30 cellular contexts compared by ENCODE assay signal in genomic region chr4:6111354-6111930, GRCh38.
"Had no signal": no experiment of that assay in that cellular context is flagged by ENCODE, and none has a peak within 500 bp of the region (broad histone marks: within the 10 kb centered on the region; RNA-seq: fewer than 3 reads in every experiment).

No MANE protein-coding gene starts in this region.

- H3K27me3 Mint-ChIP-seq: activated CD4-positive, alpha-beta memory T cell treated with anti-CD3 and anti-CD28 coated beads for 36 hours; activated CD4-positive, alpha-beta T cell treated with anti-CD3 and anti-CD28 coated beads, Interleukin-2, amount 10 ng/mL, durations not matched to agents 24 days and 14 days had no signal

- H3K4me1 Mint-ChIP-seq: activated naive CD8-positive, alpha-beta T cell treated with anti-CD3 and anti-CD28 coated beads for 36 hours; nephron had no signal

- H3K36me3 ChIP-seq: adrenal gland, gastrocnemius medialis, left lung, lower lobe of right lung, neutrophil, right lobe of liver, suprapubic skin, tibial artery had no signal

- DNase-seq: activated CD4-positive, alpha-beta memory T cell treated with anti-CD3 and anti-CD28 coated beads for 36 hours; activated CD4-positive, alpha-beta T cell treated with anti-CD3 and anti-CD28 coated beads, Interleukin-2, amount 10 ng/mL, durations not matched to agents 24 days and 14 days; activated CD4-positive, CD25-positive, alpha-beta regulatory T cell treated with anti-CD3 and anti-CD28 coated beads, Interleukin-2, amount 50 U/mL, for 72 hours; activated naive CD4-positive, alpha-beta T cell treated with Interleukin-2 at 50 U/mL for 16 hours; activated naive CD8-positive, alpha-beta T cell treated with anti-CD3 and anti-CD28 coated beads for 36 hours; activated T-cell treated with anti-CD3 and anti-CD28 coated beads, Interleukin-2, amount 50 U/mL, for 48 hours; body of pancreas; dorsolateral prefrontal cortex; effector memory CD4-positive, alpha-beta T cell; erythroblast; gastrocnemius medialis; hippocampal formation; kidney; left lung; lower lobe of right lung; mesenchymal stem cell; mucosa of descending colon; right lobe of liver; stimulated activated CD4-positive, alpha-beta T cell treated with anti-CD3 and anti-CD28 coated beads, Interleukin-12 subunit alpha, Interleukin-12 subunit beta, amount 100 ng/mL, for 4 hours; stimulated activated CD4-positive, alpha-beta T cell treated with anti-CD3 and anti-CD28 coated beads, Interleukin-4, amount 100 ng/mL, for 1 hour; T-helper 17 cell; T1000 had no signal

- H3K36me3 Mint-ChIP-seq: activated naive CD8-positive, alpha-beta T cell treated with anti-CD3 and anti-CD28 coated beads for 36 hours had no signal

- H3K9me3 Mint-ChIP-seq: activated CD4-positive, alpha-beta memory T cell treated with anti-CD3 and anti-CD28 coated beads for 36 hours; activated CD4-positive, alpha-beta T cell treated with anti-CD3 and anti-CD28 coated beads, Interleukin-2, amount 10 ng/mL, durations not matched to agents 24 days and 14 days; activated naive CD8-positive, alpha-beta T cell treated with anti-CD3 and anti-CD28 coated beads for 36 hours; activated T-helper 2 cell treated with anti-CD3 and anti-CD28 coated beads, Interferon-gamma antibody, Interleukin-2, Interleukin-4, amounts not matched to agents 10 μg/mL and 5 μg/mL and 100 μg/mL, durations not matched to agents 14 hours and 24 hours and 36 hours; nephron had no signal

- H3K4me3 Mint-ChIP-seq: activated CD4-positive, alpha-beta memory T cell treated with anti-CD3 and anti-CD28 coated beads for 36 hours; activated CD4-positive, alpha-beta T cell treated with anti-CD3 and anti-CD28 coated beads, Interleukin-2, amount 10 ng/mL, durations not matched to agents 24 days and 14 days; activated naive CD8-positive, alpha-beta T cell treated with anti-CD3 and anti-CD28 coated beads for 36 hours; nephron; T-helper 17 cell had no signal

- ATAC-seq: body of pancreas, gastrocnemius medialis, left lung, lower lobe of right lung, mucosa of descending colon, T-helper 17 cell had no signal

- H3K27ac Mint-ChIP-seq: activated CD4-positive, alpha-beta memory T cell treated with anti-CD3 and anti-CD28 coated beads for 36 hours; activated CD4-positive, alpha-beta T cell treated with anti-CD3 and anti-CD28 coated beads, Interleukin-2, amount 10 ng/mL, durations not matched to agents 24 days and 14 days; activated naive CD8-positive, alpha-beta T cell treated with anti-CD3 and anti-CD28 coated beads for 36 hours; activated T-helper 2 cell treated with anti-CD3 and anti-CD28 coated beads, Interferon-gamma antibody, Interleukin-2, Interleukin-4, amounts not matched to agents 10 μg/mL and 5 μg/mL and 100 μg/mL, durations not matched to agents 14 hours and 24 hours and 36 hours; nephron; progenitor cell of endocrine pancreas; T-helper 17 cell had no signal

- H3K27ac ChIP-seq: adrenal gland, body of pancreas, dorsolateral prefrontal cortex, gastrocnemius medialis, left lung, lower lobe of right lung, neutrophil, right lobe of liver, skin epidermis, suprapubic skin, tibial artery had no signal

- H3K4me1 ChIP-seq: adrenal gland, body of pancreas, gastrocnemius medialis, left lung, lower lobe of right lung, right lobe of liver, suprapubic skin, tibial artery had no signal

- H3K27me3 ChIP-seq: adrenal gland, body of pancreas, dorsolateral prefrontal cortex, right lobe of liver had no signal

- H3K4me3 ChIP-seq: adrenal gland, body of pancreas, dorsolateral prefrontal cortex, gastrocnemius medialis, left lung, lower lobe of right lung, mucosa of descending colon, right lobe of liver, skin epidermis, suprapubic skin, tibial artery had no signal

- H3K9me3 ChIP-seq: adrenal gland, body of pancreas, gastrocnemius medialis, left lung, lower lobe of right lung, mucosa of descending colon, neutrophil, right lobe of liver, suprapubic skin, tibial artery had no signal
